ENCODE assay signal across 13 cellular contexts in genomic region chr16:87145181-87146176, GRCh38.
DNase-seq lines count a peak whose midpoint lies in the region; ATAC-seq, FAIRE-seq and TF ChIP-seq lines count a peak whose summit lies in the region.
"Had no signal": no experiment of that assay in that cellular context is flagged by ENCODE, and none has a peak within 500 bp of the region (broad histone marks: within the 10 kb centered on the region; RNA-seq: fewer than 3 reads in every experiment).

No MANE protein-coding gene starts in this region.

- no peak overlapping the region for H3K27ac Mint-ChIP-seq in activated CD4-positive, alpha-beta T cell treated with anti-CD3 and anti-CD28 coated beads for 36 hours

- H3K79me2 ChIP-seq in osteoblast (ENCODE audit: insufficient read depth, low read length) (no peaks in the 10 kb centered on the region), hepatocyte (no peaks in the 10 kb centered on the region)

- H3K9ac ChIP-seq in kidney (ENCODE audit: low read length in 2 of 2): no peak overlapping the region

- no peak overlapping the region for H3K4me3 Mint-ChIP-seq in activated CD4-positive, alpha-beta T cell treated with anti-CD3 and anti-CD28 coated beads for 36 hours

- no peaks in the 10 kb centered on the region for H3K4me1 Mint-ChIP-seq in activated CD4-positive, alpha-beta T cell treated with anti-CD3 and anti-CD28 coated beads for 36 hours

- no peaks in the 10 kb centered on the region for H3K36me3 Mint-ChIP-seq in activated CD4-positive, alpha-beta T cell treated with anti-CD3 and anti-CD28 coated beads for 36 hours (ENCODE audit: low read depth)

- CTCF ChIA-PET in activated CD4-positive, alpha-beta T cell treated with anti-CD3 and anti-CD28 coated beads for 36 hours (lab: Charles Lee): no interaction called here

- peak; percentile 66 for ATAC-seq in activated CD4-positive, alpha-beta T cell treated with anti-CD3 and anti-CD28 coated beads for 36 hours

- no peak for FAIRE-seq in kidney (lab: Jason Lieb, UNC)

- H3K9me2 ChIP-seq in hepatocyte (replicated peaks; ENCODE audit: insufficient read depth): no peaks in the 10 kb centered on the region

- H3K9me3 Mint-ChIP-seq in activated CD4-positive, alpha-beta T cell treated with anti-CD3 and anti-CD28 coated beads for 36 hours (ENCODE audit: low read depth): peaks cover 6% of the 10 kb centered on the region

- peak; percentile 29 for TF ChIP-seq CTCF in NB4 (IDR thresholded peaks at IDR 0.05; ENCODE audit: low read depth, low read length)
- TF ChIP-seq CTCF in brain microvascular endothelial cell (IDR thresholded peaks at IDR 0.05; ENCODE audit: low read depth, low read length, missing control alignments): peak; percentile 55
- peak; percentile 32 for TF ChIP-seq CTCF in osteoblast (IDR thresholded peaks at IDR 0.05; ENCODE audit: extremely low read depth, low read depth, low read length)
- TF ChIP-seq CTCF in hepatocyte (IDR thresholded peaks at IDR 0.05; ENCODE audit: poor library complexity): no peak
- no peak for TF ChIP-seq CTCF in kidney (IDR thresholded peaks at IDR 0.05; ENCODE audit: borderline replicate concordance, extremely low read depth, insufficient read depth)

- H3K4me2 ChIP-seq in osteoblast (ENCODE audit: insufficient read depth, low read length) (peak overlapping the region; percentile 16), hepatocyte (no peak overlapping the region)

- POLR2A ChIA-PET in activated CD4-positive, alpha-beta T cell treated with anti-CD3 and anti-CD28 coated beads for 36 hours (lab: Charles Lee): no interaction called here

- H3K9me3 ChIP-seq in osteoblast (ENCODE audit: low read depth, low read length) (no peaks in the 10 kb centered on the region), hepatocyte (ENCODE audit: low read depth) (no peaks in the 10 kb centered on the region), kidney (ENCODE audit: control insufficient read depth in 1 of 2, low read length in 2 of 2) (peaks cover 0 to 4% of the 10 kb centered on the region in 2 donors)
- H3K9me3 ChIP-seq: SJCRH30 had no signal

- H3K27me3 ChIP-seq in brain microvascular endothelial cell (replicated peaks) (no peaks in the 10 kb centered on the region), osteoblast (ENCODE audit: insufficient read depth, low read length) (no peaks in the 10 kb centered on the region), hepatocyte (no peaks in the 10 kb centered on the region)
- H3K27me3 ChIP-seq: SJCRH30 had no signal

- H4K20me1 ChIP-seq in osteoblast (ENCODE audit: insufficient read depth, low read length) (no peaks in the 10 kb centered on the region), hepatocyte (ENCODE audit: insufficient read depth, poor library complexity, severe bottlenecking) (no peaks in the 10 kb centered on the region)

- H3K4me1 ChIP-seq in osteoblast (ENCODE audit: insufficient read depth, low read length) (peaks cover 23% of the 10 kb centered on the region), hepatocyte (ENCODE audit: insufficient read depth) (no peaks in the 10 kb centered on the region), kidney (ENCODE audit: control insufficient read depth in 1 of 2, insufficient read depth in 1 of 2, low read depth in 1 of 2, low read length in 2 of 2) (no peaks in the 10 kb centered on the region)
- H3K4me1 ChIP-seq: SJCRH30 had no signal

- intact Hi-C loops in activated CD4-positive, alpha-beta T cell treated with anti-CD3 and anti-CD28 coated beads for 36 hours (cut with DNase I, micrococcal nuclease): no loop called here
- intact Hi-C loops in kidney (cut with DNase I): no loop called here

- DNase-seq in activated CD4-positive, alpha-beta T cell treated with anti-CD3 and anti-CD28 coated beads for 36 hours: peak; percentile 53
- no peak for DNase-seq in activated CD4-positive, alpha-beta T cell treated with anti-CD3 and anti-CD28 coated beads, Interleukin-2, amount 50 U/mL, for 4 hours
- DNase-seq in NB4 (ENCODE audit: low read depth): peak; percentile 98
- DNase-seq in brain microvascular endothelial cell: peak; percentile 85
- DNase-seq in osteoblast (ENCODE audit: insufficient read length, low spot score, missing footprints): peak; percentile 96
- no peak for DNase-seq in hepatocyte (ENCODE audit: low spot score)
- no peak for DNase-seq in kidney
- no peak for DNase-seq in NCI-H446 treated with DMSO at 0.1 percent for 48 hours (lab: John Stamatoyannopoulos, UW)
- DNase-seq: H7, NCI-H2029, SJCRH30, substantia nigra had no signal

- 86% methylated on average over 24 of the region's 24 CpGs for WGBS in hepatocyte (ENCODE audit: low lambda C conversion rate, missing lambda C conversion rate)

- H3K36me3 ChIP-seq in brain microvascular endothelial cell (replicated peaks) (no peaks in the 10 kb centered on the region), osteoblast (ENCODE audit: insufficient read depth, low read length) (no peaks in the 10 kb centered on the region), hepatocyte (replicated peaks; ENCODE audit: insufficient read depth, low read depth) (no peaks in the 10 kb centered on the region), kidney (ENCODE audit: control insufficient read depth in 1 of 2, insufficient read depth in 2 of 2, low read length in 2 of 2) (no peaks in the 10 kb centered on the region)
- H3K36me3 ChIP-seq: SJCRH30 had no signal

- H3K27ac ChIP-seq in brain microvascular endothelial cell (no peak overlapping the region), osteoblast (ENCODE audit: low read depth, low read length) (peak overlapping the region; percentile 51), hepatocyte (no peak overlapping the region), kidney (ENCODE audit: low read depth in 2 of 2, low read length in 2 of 2) (no peak overlapping the region)
- H3K27ac ChIP-seq: epithelial cell of prostate, SJCRH30 had no signal

- H2AFZ ChIP-seq in osteoblast (ENCODE audit: low read length): peak overlapping the region; percentile 68
- H2AFZ ChIP-seq in hepatocyte: no peak overlapping the region

- in situ Hi-C loops in brain microvascular endothelial cell (cut with HindIII; ENCODE audit: low pct_ligation_motif_present, low sequenced_read_pairs): no loop called here

- no peak for TF ChIP-seq POLR2A in NB4 (IDR thresholded peaks at IDR 0.05; ENCODE audit: extremely low read depth, insufficient read length)

- H3K27me3 Mint-ChIP-seq in activated CD4-positive, alpha-beta T cell treated with anti-CD3 and anti-CD28 coated beads for 36 hours: no peaks in the 10 kb centered on the region

- H3K4me3 ChIP-seq in NB4 (ENCODE audit: low read depth, low read length) (no peak overlapping the region), brain microvascular endothelial cell (ENCODE audit: low read depth, low read length) (no peak overlapping the region), osteoblast (ENCODE audit: insufficient read depth, low read length) (peak overlapping the region; percentile 11), hepatocyte (no peak overlapping the region), kidney (ENCODE audit: low read length in 2 of 2) (no peak overlapping the region)
- H3K4me3 ChIP-seq: SJCRH30 had no signal

Comparison
In these comparisons a context has a peak if more than half of its experiments do, and no peak if none do; other contexts are left out.
1. DNase-seq: peak in activated CD4-positive, alpha-beta T cell treated with anti-CD3 and anti-CD28 coated beads for 36 hours (single experiment), NB4 (single experiment), brain microvascular endothelial cell (single experiment) and osteoblast (single experiment); none in activated CD4-positive, alpha-beta T cell treated with anti-CD3 and anti-CD28 coated beads, Interleukin-2, amount 50 U/mL, for 4 hours (0 of 2), hepatocyte (single experiment), kidney (single experiment) and NCI-H446 treated with DMSO at 0.1 percent for 48 hours (single experiment).
2. CTCF ChIP-seq: peak in NB4 (single experiment), brain microvascular endothelial cell (single experiment) and osteoblast (single experiment); none in hepatocyte (single experiment) and kidney (single experiment).